Comparison of ENCODE assay signal across 1 cellular context in the genomic region with DNA sequence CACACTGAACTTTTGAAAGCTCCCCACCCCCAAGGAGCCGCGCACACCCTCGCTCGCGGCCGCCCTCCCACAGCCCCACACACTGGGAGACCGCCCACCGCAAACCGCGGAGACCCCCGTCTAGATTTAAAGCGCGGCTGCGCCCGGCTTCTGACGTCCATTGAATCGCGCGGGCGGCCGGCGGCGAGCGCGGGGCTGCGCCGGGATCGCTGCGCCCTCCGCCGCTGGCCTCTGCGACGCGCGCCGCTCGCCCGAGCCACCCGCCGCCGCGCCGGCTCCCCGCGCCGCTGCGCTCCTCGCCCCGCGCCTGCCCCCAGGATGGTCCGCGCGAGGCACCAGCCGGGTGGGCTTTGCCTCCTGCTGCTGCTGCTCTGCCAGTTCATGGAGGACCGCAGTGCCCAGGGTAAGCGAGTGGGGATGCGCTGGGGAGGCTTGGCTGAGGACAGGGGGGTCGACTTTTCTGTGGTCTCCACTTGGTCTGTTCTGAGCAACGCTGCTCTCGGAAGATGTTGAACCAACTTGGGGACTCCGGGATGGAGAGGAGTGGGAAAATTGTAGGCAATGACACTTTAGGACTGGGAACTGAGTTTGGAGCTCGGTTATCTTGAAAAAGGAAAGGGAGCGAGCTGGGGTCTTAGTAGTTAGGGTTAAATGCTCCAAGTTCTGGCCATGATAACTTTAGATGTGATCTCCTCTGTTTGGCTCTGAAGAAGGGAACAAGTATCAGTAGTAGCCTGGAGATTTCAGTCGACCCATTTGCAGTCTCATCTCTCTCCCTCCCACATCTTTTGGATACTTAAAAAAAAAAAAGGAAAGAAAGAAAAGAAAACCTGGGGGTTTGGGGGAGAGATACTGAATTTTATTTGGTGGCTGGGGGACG.
TF ChIP-seq lines count a peak whose summit lies in the region.

A gene with protein sequence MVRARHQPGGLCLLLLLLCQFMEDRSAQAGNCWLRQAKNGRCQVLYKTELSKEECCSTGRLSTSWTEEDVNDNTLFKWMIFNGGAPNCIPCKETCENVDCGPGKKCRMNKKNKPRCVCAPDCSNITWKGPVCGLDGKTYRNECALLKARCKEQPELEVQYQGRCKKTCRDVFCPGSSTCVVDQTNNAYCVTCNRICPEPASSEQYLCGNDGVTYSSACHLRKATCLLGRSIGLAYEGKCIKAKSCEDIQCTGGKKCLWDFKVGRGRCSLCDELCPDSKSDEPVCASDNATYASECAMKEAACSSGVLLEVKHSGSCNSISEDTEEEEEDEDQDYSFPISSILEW (plus strand): TSS at position 156 of the 880 bp plus-strand sequence. CDS start 163 bp downstream, at position 319.

TF ChIP-seq in SK-N-SH treated with all-trans-retinoic acid at 6 μM for 48 hours, 23 proteins besides CTCF, POLR2A, EP300 and RAD21 (continued from another document):
- TF ChIP-seq POU6F1 (CRISPR knock-in tag; IDR thresholded peaks at IDR 0.05; ENCODE audit: borderline replicate concordance, low read depth), result no peak
- TF ChIP-seq PPARA (CRISPR knock-in tag; IDR thresholded peaks at IDR 0.05; ENCODE audit: borderline replicate concordance), result no peak
- TF ChIP-seq ZFP30 (CRISPR knock-in tag; IDR thresholded peaks at IDR 0.05), result no peak
- TF ChIP-seq, protein P1, sequence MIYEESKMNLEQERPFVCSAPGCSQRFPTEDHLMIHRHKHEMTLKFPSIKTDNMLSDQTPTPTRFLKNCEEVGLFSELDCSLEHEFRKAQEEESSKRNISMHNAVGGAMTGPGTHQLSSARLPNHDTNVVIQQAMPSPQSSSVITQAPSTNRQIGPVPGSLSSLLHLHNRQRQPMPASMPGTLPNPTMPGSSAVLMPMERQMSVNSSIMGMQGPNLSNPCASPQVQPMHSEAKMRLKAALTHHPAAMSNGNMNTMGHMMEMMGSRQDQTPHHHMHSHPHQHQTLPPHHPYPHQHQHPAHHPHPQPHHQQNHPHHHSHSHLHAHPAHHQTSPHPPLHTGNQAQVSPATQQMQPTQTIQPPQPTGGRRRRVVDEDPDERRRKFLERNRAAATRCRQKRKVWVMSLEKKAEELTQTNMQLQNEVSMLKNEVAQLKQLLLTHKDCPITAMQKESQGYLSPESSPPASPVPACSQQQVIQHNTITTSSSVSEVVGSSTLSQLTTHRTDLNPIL (CRISPR knock-in tag; IDR thresholded peaks at IDR 0.05; ENCODE audit: low read depth), result no peak
- TF ChIP-seq CSDC2 (CRISPR knock-in tag; IDR thresholded peaks at IDR 0.05), result no peak
